Comparison of ENCODE assay signal across 1 cellular context in genomic region chr14:105195533-105196227, GRCh38.
A peak's percentile ranks its signal among the peaks of the same experiment; 100 is the strongest.
TF ChIP-seq lines count a peak whose summit lies in the region.

No MANE protein-coding gene starts in this region.

TF ChIP-seq in HepG2, 621 proteins besides CTCF, POLR2A, EP300 and RAD21:
- no peak for TF ChIP-seq ZNF747 (CRISPR knock-in tag; IDR thresholded peaks at IDR 0.05; ENCODE audit: borderline replicate concordance)
- no peak for TF ChIP-seq NFKBIZ (CRISPR knock-in tag; IDR thresholded peaks at IDR 0.05)
- peak; percentile 83; the same call in 1 of the 2 replicates for TF ChIP-seq EZH2 (conservative IDR thresholded peaks at IDR 0.05; ENCODE audit: low read depth, low read length)
- TF ChIP-seq ZNF224 (CRISPR knock-in tag; IDR thresholded peaks at IDR 0.05) = no peak
- TF ChIP-seq SMAD9 (CRISPR knock-in tag; IDR thresholded peaks at IDR 0.05) = no peak
- TF ChIP-seq PAF1 (CRISPR knock-in tag; IDR thresholded peaks at IDR 0.05) = no peak
- 0 out of 2 replicates have a peak, but pooled peaks have one; percentile 23 for TF ChIP-seq CREB1 (IDR thresholded peaks at IDR 0.05)
- TF ChIP-seq CREB1 (CRISPR knock-in tag; IDR thresholded peaks at IDR 0.05) = no peak
- no peak for TF ChIP-seq TIGD3 (CRISPR knock-in tag; IDR thresholded peaks at IDR 0.05; ENCODE audit: borderline replicate concordance)
- 0 out of 2 replicates have a peak, but pooled peaks have one; percentile 39 for TF ChIP-seq HNRNPL (IDR thresholded peaks at IDR 0.05; ENCODE audit: low read depth, low read length)
- no peak for TF ChIP-seq MTA3 (CRISPR knock-in tag; IDR thresholded peaks at IDR 0.05)
